ENCODE assay signal across 9 cellular contexts in genomic region chr10:110864662-110865140, GRCh38. TPM values are rescaled to one million over a fixed set of nuclear protein-coding genes. Genes with fewer than 3 reads are reported as not detected.
A peak's percentile ranks its signal among the peaks of the same experiment; 100 is the strongest.
DNase-seq lines count a peak whose midpoint lies in the region; ATAC-seq, FAIRE-seq and TF ChIP-seq lines count a peak whose summit lies in the region.
"Had no signal": no experiment of that assay in that cellular context is flagged by ENCODE, and none has a peak within 500 bp of the region (broad histone marks: within the 10 kb centered on the region; RNA-seq: fewer than 3 reads in every experiment).

No MANE protein-coding gene starts in this region.

- H3K27ac Mint-ChIP-seq in neural crest cell (ENCODE audit: unreplicated experiment) = peak overlapping the region; percentile 76

- no peaks in the 10 kb centered on the region for H3K9me3 Mint-ChIP-seq in neural crest cell

- no peaks in the 10 kb centered on the region for H3K36me3 Mint-ChIP-seq in neural crest cell (ENCODE audit: low read depth)

- no peak for TF ChIP-seq CTCF in neural crest cell (conservative IDR thresholded peaks at IDR 0.05)

- ATAC-seq in HG03066 (IDR thresholded peaks at IDR 0.05; ENCODE audit: low read depth, unreplicated experiment) = peak; percentile 58

- H3K4me3 Mint-ChIP-seq in neural crest cell = no peak overlapping the region

- peaks cover 42% of the 10 kb centered on the region for H3K4me1 Mint-ChIP-seq in neural crest cell

- peak; percentile 57 for FAIRE-seq in colon (lab: Jason Lieb, UNC)
- FAIRE-seq: bronchial epithelial cell had no signal

- DNase-seq in stimulated activated CD4-positive, alpha-beta T cell treated with anti-CD3 and anti-CD28 coated beads, Interleukin-4, amount 100 ng/mL, for 24 hours = peak; percentile 61
- DNase-seq in stimulated activated CD4-positive, alpha-beta T cell treated with anti-CD3 and anti-CD28 coated beads, Interleukin-2, amount 100 ng/mL, for 48 hours = no peak
- DNase-seq in SIG-M5 (lab: John Stamatoyannopoulos, UW) (peak; percentile 27), neural crest cell (ENCODE audit: low read depth, low spot score) (no peak), middle frontal gyrus (ENCODE audit: extremely low spot score, low spot score) (no peak), islet precursor cell (no peak)

- no peaks in the 10 kb centered on the region for H3K27me3 Mint-ChIP-seq in neural crest cell (ENCODE audit: low read depth)

RNA-seq across cellular contexts. Expression of gene PDCD4, which starts 7.0 kb away (rescaled TPM):
- 37.8 and 41.9 TPM in 2 replicates for total RNA-seq in neural crest cell

RNA-seq across cellular contexts. Expression of gene BBIP1, which starts 54.3 kb away (rescaled TPM):
- 33.6 and 37.8 TPM in 2 replicates for total RNA-seq in neural crest cell

RNA-seq across cellular contexts. Expression of gene SHOC2, which starts 54.7 kb away (rescaled TPM):
- 30.1 and 34.9 TPM in 2 replicates for total RNA-seq in neural crest cell

Comparison
In these comparisons a context has a peak if more than half of its experiments do, and no peak if none do; other contexts are left out.
1. DNase-seq: peak in stimulated activated CD4-positive, alpha-beta T cell treated with anti-CD3 and anti-CD28 coated beads, Interleukin-4, amount 100 ng/mL, for 24 hours (single experiment) and SIG-M5 (single experiment); none in stimulated activated CD4-positive, alpha-beta T cell treated with anti-CD3 and anti-CD28 coated beads, Interleukin-2, amount 100 ng/mL, for 48 hours (0 of 2), neural crest cell (single experiment), middle frontal gyrus (single experiment) and islet precursor cell (single experiment).